7 cellular contexts compared by ENCODE assay signal in genomic region chr19:3061214-3062161, GRCh38. TPM values are rescaled to one million over a fixed set of nuclear protein-coding genes. Genes with fewer than 3 reads are reported as not detected.
DNase-seq lines count a peak whose midpoint lies in the region; ATAC-seq and TF ChIP-seq lines count a peak whose summit lies in the region.

No MANE protein-coding gene starts in this region.

- H3K4me1 ChIP-seq in SJCRH30 (peaks cover 12% of the 10 kb centered on the region), adipocyte (ENCODE audit: control insufficient read depth, insufficient read depth, low read length) (peaks cover 24% of the 10 kb centered on the region), right cardiac atrium (ENCODE audit: control insufficient read depth, insufficient read depth, low read length) (peaks cover 11% of the 10 kb centered on the region), sigmoid colon (peaks cover 4 to 56% (median 54%) of the 10 kb centered on the region in 4 donors)

- peak overlapping the region; percentile 97 for H3K4me3 ChIP-seq in SJCRH30
- peak overlapping the region; percentile 89 for H3K4me3 ChIP-seq in adipocyte (ENCODE audit: low read length)
- H3K4me3 ChIP-seq in right cardiac atrium (ENCODE audit: low read length) = peak overlapping the region; percentile 98
- H3K4me3 ChIP-seq in sigmoid colon = peak overlapping the region; percentile 68 to 98 (median 87)

- DNase-seq in SJCRH30 (peak; percentile 42 to 49), adipocyte (ENCODE audit: low read depth) (peak; percentile 68), right cardiac atrium (peak; percentile 73 to 92 (median 90)), sigmoid colon (peak; percentile 84), NCI-H524 treated with DMSO at 0.1 percent for 48 hours (lab: John Stamatoyannopoulos, UW) (no peak)

- peak in 1 of 4 experiments; percentile 30 for TF ChIP-seq CTCF in sigmoid colon (IDR thresholded peaks at IDR 0.05)

- peak; percentile 35 for ATAC-seq in GM18907 (IDR thresholded peaks at IDR 0.05; ENCODE audit: unreplicated experiment)
- ATAC-seq in right cardiac atrium = peak; percentile 63 to 72
- ATAC-seq in GM19467 (IDR thresholded peaks at IDR 0.05; ENCODE audit: unreplicated experiment) = no peak

- TF ChIP-seq POLR2A in sigmoid colon (IDR thresholded peaks at IDR 0.05) = peak in 1 of 2 donors; percentile 22

- peak overlapping the region; percentile 78 for H3K27ac ChIP-seq in SJCRH30
- peak overlapping the region; percentile 96 for H3K27ac ChIP-seq in right cardiac atrium (ENCODE audit: low read length)
- H3K27ac ChIP-seq in sigmoid colon = peak overlapping the region; percentile 93 to 99 (median 96)

- peak in 1 of 4 donors; percentile 7 for TF ChIP-seq EP300 in sigmoid colon (IDR thresholded peaks at IDR 0.05)

- under 1% methylated on average over 84 of the region's 85 CpGs for WGBS in right cardiac atrium
- 1% methylated on average over 85 of the region's 85 CpGs for WGBS in sigmoid colon, 2 donors

- H3K27me3 ChIP-seq in SJCRH30 = no peaks in the 10 kb centered on the region
- H3K27me3 ChIP-seq in adipocyte (replicated peaks; ENCODE audit: control insufficient read depth, insufficient read depth, low read length) = no peaks in the 10 kb centered on the region
- H3K27me3 ChIP-seq in right cardiac atrium (ENCODE audit: control insufficient read depth, insufficient read depth) = no peaks in the 10 kb centered on the region
- no peaks in the 10 kb centered on the region for H3K27me3 ChIP-seq in sigmoid colon

- H3K36me3 ChIP-seq in SJCRH30 = peaks cover 30% of the 10 kb centered on the region
- peaks cover 23% of the 10 kb centered on the region for H3K36me3 ChIP-seq in adipocyte (ENCODE audit: control insufficient read depth, insufficient read depth, low read length, severe bottlenecking)
- peaks cover 7 to 30% (median 16%) of the 10 kb centered on the region in 4 donors for H3K36me3 ChIP-seq in sigmoid colon

- intact Hi-C loops in right cardiac atrium (cut with DNase I) = no loop called here
- intact Hi-C loops in sigmoid colon (cut with DNase I) = loop anchor here (1.0 to 2.0 kb wide), 2 partner anchors 78 to 111 kb away; no protein-coding TSS in a partner anchor

- H3K9me3 ChIP-seq in SJCRH30 (replicated peaks) = no peaks in the 10 kb centered on the region
- no peaks in the 10 kb centered on the region for H3K9me3 ChIP-seq in adipocyte (ENCODE audit: control insufficient read depth, low read length)
- H3K9me3 ChIP-seq in right cardiac atrium (ENCODE audit: control insufficient read depth, low read length) = no peaks in the 10 kb centered on the region
- no peaks in the 10 kb centered on the region for H3K9me3 ChIP-seq in sigmoid colon

- peak overlapping the region; percentile 93 for H3K9ac ChIP-seq in adipocyte (ENCODE audit: low read length)

RNA-seq across cellular contexts. Expression of gene TLE5, which starts 0.8 kb away (rescaled TPM):
- total RNA-seq in SJCRH30 (2014; rRNA removed; shearing (Covaris generic)) = 313 and 320 TPM in 2 replicates
- total RNA-seq in right cardiac atrium (1,000 to 10,000 TPM in 2 of 4 donors, 100 to 1,000 TPM in 2; 784 to 1,020 (median 971) TPM), sigmoid colon (100 to 1,000 TPM; 581 to 711 (median 629) TPM)
- polyA plus RNA-seq in right cardiac atrium (1,565 TPM), sigmoid colon (100 to 1,000 TPM; 561 to 714 (median 581) TPM)

RNA-seq across cellular contexts. Expression of gene TLE2, which starts 32.4 kb away (rescaled TPM):
- total RNA-seq in SJCRH30 (2014; rRNA removed; shearing (Covaris generic)) = 3.7 and 4.7 TPM in 2 replicates
- total RNA-seq in right cardiac atrium (100 to 1,000 TPM in 1 of 4 donors, 10 to 100 TPM in 3; 78.4 to 102 (median 88.1) TPM), sigmoid colon (10 to 100 TPM; 27.8 to 66.5 (median 47.3) TPM)
- polyA plus RNA-seq in right cardiac atrium (68.6 TPM), sigmoid colon (10 to 100 TPM; 10.9 to 20.9 (median 14.4) TPM)

RNA-seq across cellular contexts. Expression of gene GNA11, which starts 32.7 kb away (rescaled TPM):
- 35.8 and 40.1 TPM in 2 replicates for total RNA-seq in SJCRH30 (2014; rRNA removed; shearing (Covaris generic))
- 10 to 100 TPM; 63.3 to 71.6 (median 69.7) TPM for total RNA-seq in right cardiac atrium
- 69.8 TPM for polyA plus RNA-seq in right cardiac atrium
- 10 to 100 TPM; 43.2 to 52.5 (median 45.4) TPM for total RNA-seq in sigmoid colon
- 100 to 1,000 TPM in 2 of 3 donors, 10 to 100 TPM in 1; 90.1 to 151 (median 150) TPM for polyA plus RNA-seq in sigmoid colon
